In genomic region chr10:100462709-100463108, GRCh38 we compare ENCODE assay signal across 7 cellular contexts. TPM values are rescaled to one million over a fixed set of nuclear protein-coding genes. Genes with fewer than 3 reads are reported as not detected.
"Had no signal": no experiment of that assay in that cellular context is flagged by ENCODE, and none has a peak within 500 bp of the region (broad histone marks: within the 10 kb centered on the region; RNA-seq: fewer than 3 reads in every experiment).

WNT8B (plus strand) TSS chr10:100463009; CDS start chr10:100463169, 160 bp downstream.

- ATAC-seq: HepG2, K562 had no signal

- DNase-seq: H7, HCEC 1CT, IMR-90, KG1 had no signal

- H3K4me3 ChIP-seq: K562 had no signal

RNA-seq across cellular contexts. Expression of gene WNT8B, which starts in this region (rescaled TPM):
- total RNA-seq: H4, IMR-90, K562 had no signal
- polyA plus RNA-seq: K562 had no signal
